ENCODE assay signal across 13 cellular contexts in genomic region chr6:5125152-5126006, GRCh38. TPM values are rescaled to one million over a fixed set of nuclear protein-coding genes. Genes with fewer than 3 reads are reported as not detected.
DNase-seq lines count a peak whose midpoint lies in the region; ATAC-seq and TF ChIP-seq lines count a peak whose summit lies in the region.
"Had no signal": no experiment of that assay in that cellular context is flagged by ENCODE, and none has a peak within 500 bp of the region (broad histone marks: within the 10 kb centered on the region; RNA-seq: fewer than 3 reads in every experiment).

No MANE protein-coding gene starts in this region.

- no peak for TF ChIP-seq RAD21 in IMR-90 (IDR thresholded peaks at IDR 0.05; ENCODE audit: low read length)

- no peak overlapping the region for H3K18ac ChIP-seq in IMR-90 (ENCODE audit: low read depth, low read length)

- peak overlapping the region; percentile 5; the same call in 1 of the 2 replicates for H4K91ac ChIP-seq in IMR-90 (ENCODE audit: insufficient read depth, low read depth, low read length)

- peaks cover 0 to 5% of the 10 kb centered on the region in 2 experiments; a peak in 1 of 4 replicates for H3K79me1 ChIP-seq in IMR-90 (ENCODE audit: low read depth in 1 of 2, low read length in 2 of 2)

- no peaks in the 10 kb centered on the region for H3K36me3 ChIP-seq in IMR-90 (ENCODE audit: control insufficient read depth, insufficient read depth, low read length)
- H3K36me3 ChIP-seq in kidney epithelial cell (ENCODE audit: control insufficient read depth, insufficient read depth, low read length), result no peaks in the 10 kb centered on the region
- no peaks in the 10 kb centered on the region for H3K36me3 ChIP-seq in mucosa of descending colon (ENCODE audit: low read depth)
- H3K36me3 ChIP-seq: spleen had no signal

- H3K4me1 ChIP-seq in IMR-90 (ENCODE audit: control insufficient read depth, insufficient read depth, low read length) (peaks cover 13% of the 10 kb centered on the region), mucosa of descending colon (ENCODE audit: low read depth) (no peaks in the 10 kb centered on the region)

- H4K8ac ChIP-seq in IMR-90 (ENCODE audit: low read depth in 2 of 2, low read length in 2 of 2), result 0 out of 4 replicates have a peak overlapping the region, but pooled peaks of 1 of the 2 experiments have one; percentile 12

- H4K5ac ChIP-seq in IMR-90 (ENCODE audit: low read depth, low read length), result no peak overlapping the region

- TF ChIP-seq POLR2A in IMR-90 (IDR thresholded peaks at IDR 0.05; ENCODE audit: low read depth, low read length), result no peak

- TF ChIP-seq CTCF in IMR-90 (conservative IDR thresholded peaks at IDR 0.05; ENCODE audit: low read depth, low read length) (no peak), kidney epithelial cell (IDR thresholded peaks at IDR 0.05; ENCODE audit: insufficient read depth, low read length, poor library complexity, severe bottlenecking) (no peak), mucosa of descending colon (IDR thresholded peaks at IDR 0.05) (no peak)

- H3K4me3 ChIP-seq in IMR-90 (ENCODE audit: insufficient read depth, low read depth, low read length), result no peak overlapping the region
- H3K4me3 ChIP-seq in kidney epithelial cell (ENCODE audit: low read depth, low read length), result no peak overlapping the region
- no peak overlapping the region for H3K4me3 ChIP-seq in mucosa of descending colon
- H3K4me3 ChIP-seq: spleen had no signal

- DNase-seq in ACHN, result peak; percentile 80
- DNase-seq in IMR-90, result peak; percentile 68
- DNase-seq in astrocyte of the hippocampus (ENCODE audit: low read depth, low spot score), result peak; percentile 73
- DNase-seq in kidney epithelial cell (ENCODE audit: low read depth), result peak; percentile 50
- DNase-seq in hypothalamus (lab: John Stamatoyannopoulos, UW), result no peak
- no peak for DNase-seq in mucosa of descending colon
- DNase-seq: activated CD4-positive, alpha-beta memory T cell treated with anti-CD3 and anti-CD28 coated beads for 36 hours; activated naive CD4-positive, alpha-beta T cell treated with anti-CD3 and anti-CD28 coated beads for 36 hours; natural killer cell; NCI-H1048; spleen had no signal

- H4K20me1 ChIP-seq in IMR-90 (ENCODE audit: insufficient read depth, low read length), result peaks cover 16% of the 10 kb centered on the region; the same call in 1 of the 2 replicates

- no peak overlapping the region for H2BK120ac ChIP-seq in IMR-90 (ENCODE audit: low read depth, low read length)

- H2BK20ac ChIP-seq in IMR-90 (ENCODE audit: low read depth, low read length), result peak overlapping the region; percentile 63

- no TSS peak for BruUV-seq in IMR-90 (replicated peaks; lab: Mats Ljungman, UMichigan)

- CTCF ChIA-PET in IMR-90 (lab: Yijun Ruan, JAX), result no interaction called here

- in situ Hi-C loops in ACHN (cut with HindIII; ENCODE audit: low pct_ligation_motif_present, low pct_unique_long_range_greater_than_20kb, low sequenced_read_pairs) (no loop called here), IMR-90 (cut with MboI; ENCODE audit: low sequenced_read_pairs) (no loop called here)

- ATAC-seq in IMR-90 (ENCODE audit: low read depth) (peak; percentile 24), GM21423 (IDR thresholded peaks at IDR 0.05; ENCODE audit: unreplicated experiment) (no peak), HG03571 (IDR thresholded peaks at IDR 0.05; ENCODE audit: unreplicated experiment) (no peak), mucosa of descending colon (no peak)
- ATAC-seq: natural killer cell had no signal

- H2BK5ac ChIP-seq in IMR-90 (ENCODE audit: low read depth, low read length, poor library complexity, severe bottlenecking), result no peak overlapping the region

- 97% methylated on average over 5 of the region's 11 CpGs; no CpG with 5 or more reads in 1 of the 2 experiments for WGBS in IMR-90 (ENCODE audit: extremely low coverage in 2 of 2, insufficient read length in 1 of 2), 2 experiments

- H3K9ac ChIP-seq in IMR-90 (ENCODE audit: low read depth, low read length), result no peak overlapping the region

- dilution Hi-C loops in IMR-90 (cut with HindIII; ENCODE audit: low sequenced_read_pairs, unreplicated experiment), result no loop called here

- peak overlapping the region; percentile 14 for H2AFZ ChIP-seq in IMR-90 (replicated peaks; ENCODE audit: low read length, poor library complexity)

- no peak overlapping the region for H3K23ac ChIP-seq in IMR-90 (ENCODE audit: low read depth, low read length)

- H3K56ac ChIP-seq in IMR-90 (ENCODE audit: extremely low read depth, insufficient read depth, low read length), result no peak overlapping the region

- peak overlapping the region; percentile 56; the same call in 1 of the 2 replicates for H2AK5ac ChIP-seq in IMR-90 (ENCODE audit: low read depth, low read length)

- H3K27ac ChIP-seq in IMR-90 (ENCODE audit: insufficient read depth, low read length), result no peak overlapping the region
- H3K27ac ChIP-seq: spleen had no signal

- H3K4ac ChIP-seq in IMR-90 (ENCODE audit: low read depth, low read length), result peak overlapping the region; percentile 62

- H3K4me2 ChIP-seq in IMR-90 (ENCODE audit: low read depth, low read length), result no peak overlapping the region

- H2AK9ac ChIP-seq in IMR-90 (replicated peaks; ENCODE audit: low read depth, low read length, poor library complexity), result peak overlapping the region; percentile 34

- intact Hi-C loops in IMR-90 (cut with micrococcal nuclease), result no loop called here
- intact Hi-C loops in mucosa of descending colon (cut with DNase I, micrococcal nuclease), result no loop called here

- H3K14ac ChIP-seq in IMR-90 (replicated peaks; ENCODE audit: low read depth, low read length), result peak overlapping the region; percentile 57

- POLR2A ChIA-PET in IMR-90 (lab: Charles Lee; ENCODE audit: unreplicated experiment), result no interaction called here

- no peaks in the 10 kb centered on the region for H3K27me3 ChIP-seq in IMR-90 (ENCODE audit: control insufficient read depth, insufficient read depth, low read length)
- H3K27me3 ChIP-seq in kidney epithelial cell (ENCODE audit: control insufficient read depth, insufficient read depth, low read length), result no peaks in the 10 kb centered on the region
- H3K27me3 ChIP-seq: spleen had no signal

- no peak overlapping the region; the same call in 2 of the 3 replicates for H2BK15ac ChIP-seq in IMR-90 (ENCODE audit: low read depth, low read length)

- H3K9me1 ChIP-seq in IMR-90 (ENCODE audit: insufficient read depth, low read length), result peaks cover 9% of the 10 kb centered on the region

- H3K9me3 ChIP-seq in IMR-90 (ENCODE audit: control insufficient read depth, insufficient read depth, low read length) (no peaks in the 10 kb centered on the region; the same call in 1 of the 2 replicates), mucosa of descending colon (no peaks in the 10 kb centered on the region)
- H3K9me3 ChIP-seq: spleen had no signal

TF ChIP-seq in IMR-90, 13 proteins besides CTCF, POLR2A, EP300 and RAD21:
- TF ChIP-seq FOS (IDR thresholded peaks at IDR 0.05; ENCODE audit: low read depth, low read length) (no peak), CHD1 (IDR thresholded peaks at IDR 0.05; ENCODE audit: low read depth, low read length) (no peak), ELK1 (IDR thresholded peaks at IDR 0.05; ENCODE audit: borderline replicate concordance, low read depth, low read length) (no peak), MAFK (IDR thresholded peaks at IDR 0.05; ENCODE audit: low read depth, low read length) (no peak), MAZ (IDR thresholded peaks at IDR 0.05; ENCODE audit: borderline replicate concordance, low read depth, low read length) (no peak), CEBPB (IDR thresholded peaks at IDR 0.05; ENCODE audit: low read depth, low read length) (no peak), NFE2L2 (IDR thresholded peaks at IDR 0.05; ENCODE audit: low read depth, low read length) (no peak), RCOR1 (IDR thresholded peaks at IDR 0.05; ENCODE audit: insufficient replicate concordance, low read length) (no peak), BHLHE40 (IDR thresholded peaks at IDR 0.05; ENCODE audit: low read depth, low read length) (no peak), SMC3 (IDR thresholded peaks at IDR 0.05; ENCODE audit: low read depth, low read length) (no peak), USF2 (IDR thresholded peaks at IDR 0.05; ENCODE audit: low read depth, low read length) (no peak), MXI1 (IDR thresholded peaks at IDR 0.05; ENCODE audit: borderline replicate concordance, low read depth, low read length) (no peak), RFX5 (IDR thresholded peaks at IDR 0.05; ENCODE audit: low read depth, low read length) (no peak)

RNA-seq across cellular contexts. Expression of gene PPP1R3G, which starts 40.2 kb away (rescaled TPM):
- total RNA-seq in IMR-90 (2012; rRNA removed), result under 0.01 and 0.18 TPM in 2 replicates
- 0.09 and 0.10 TPM in 2 replicates for polyA plus RNA-seq in IMR-90 (2012; rRNA removed)
- polyA plus RNA-seq in IMR-90 (2012; cell fraction: cytosol; rRNA removed), result 0.06 and 0.16 TPM in 2 replicates
- polyA plus RNA-seq in IMR-90 (2012; cell fraction: nucleus; rRNA removed; ENCODE audit: low replicate concordance), result 0.09 and 0.10 TPM in 2 replicates
- total RNA-seq in kidney epithelial cell, result 0.96 and 2.1 TPM in 2 replicates
- 1 to 10 TPM in 1 of 3 donors, under 1 TPM in 2; 0.46 to 2.8 (median 0.55) TPM for total RNA-seq in mucosa of descending colon
- total RNA-seq: activated CD4-positive, alpha-beta memory T cell treated with anti-CD3 and anti-CD28 coated beads for 36 hours; activated naive CD4-positive, alpha-beta T cell treated with anti-CD3 and anti-CD28 coated beads for 36 hours had no signal

Comparison
In these comparisons a context has a peak if more than half of its experiments do, and no peak if none do; other contexts are left out.
1. DNase-seq: peak in ACHN (single experiment), IMR-90 (single experiment), astrocyte of the hippocampus (single experiment) and kidney epithelial cell (single experiment); none in hypothalamus (0 of 51) and mucosa of descending colon (0 of 3).